Comparison of ENCODE assay signal across 1 cellular context in genomic region chr17:59154721-59155438, GRCh38.
TF ChIP-seq lines count a peak whose summit lies in the region.

Gene SKA2, minus strand, starts transcription at chr17:59155186. Its CDS starts 23 bp downstream, at chr17:59155163.

TF ChIP-seq in HEK293, 187 proteins besides CTCF, POLR2A, EP300 and RAD21 (continued from another document and continues in another):
- TF ChIP-seq PATZ1 (tag by site-specific recombination; IDR thresholded peaks at IDR 0.05) (peak; percentile 84), YY1 (tag by site-specific recombination; IDR thresholded peaks at IDR 0.05) (peak; percentile 94), ZBTB10 (tag by site-specific recombination; IDR thresholded peaks at IDR 0.05) (peak; percentile 49; the same call in 1 of the 2 replicates), ZNF18 (tag by site-specific recombination; IDR thresholded peaks at IDR 0.05) (peak; percentile 88), ZNF423 (tag by site-specific recombination; IDR thresholded peaks at IDR 0.05) (0 out of 2 replicates have a peak, but pooled peaks have one; percentile 49), ZIC2 (tag by site-specific recombination; IDR thresholded peaks at IDR 0.05) (0 out of 2 replicates have a peak, but pooled peaks have one; percentile 7), KLF17 (tag by site-specific recombination; IDR thresholded peaks at IDR 0.05) (peak; percentile 44; the same call in 1 of the 2 replicates), ZXDB (tag by site-specific recombination; IDR thresholded peaks at IDR 0.05) (peak; percentile 86), ZNF121 (tag by site-specific recombination; IDR thresholded peaks at IDR 0.05) (0 out of 2 replicates have a peak, but pooled peaks have one; percentile 14), PRDM10 (tag by site-specific recombination; IDR thresholded peaks at IDR 0.05) (peak; percentile 55), GLIS2 (tag by site-specific recombination; IDR thresholded peaks at IDR 0.05) (0 out of 2 replicates have a peak, but pooled peaks have one; percentile 7), ZNF580 (tag by site-specific recombination; IDR thresholded peaks at IDR 0.05) (peak; percentile 82; the same call in 1 of the 2 replicates), ZBTB1 (tag by site-specific recombination; IDR thresholded peaks at IDR 0.05) (no peak), ZNF416 (tag by site-specific recombination; IDR thresholded peaks at IDR 0.05) (no peak), ZNF157 (tag by site-specific recombination; IDR thresholded peaks at IDR 0.05) (no peak), EGR2 (tag by site-specific recombination; IDR thresholded peaks at IDR 0.05; ENCODE audit: low read depth) (0 out of 2 replicates have a peak, but pooled peaks have one; percentile 3), ZNF776 (tag by site-specific recombination; IDR thresholded peaks at IDR 0.05; ENCODE audit: borderline replicate concordance) (no peak), ZNF280C (tag by site-specific recombination; IDR thresholded peaks at IDR 0.05) (no peak), SP7 (tag by site-specific recombination; IDR thresholded peaks at IDR 0.05) (0 out of 2 replicates have a peak, but pooled peaks have one; percentile 77), ZBTB44 (tag by site-specific recombination; IDR thresholded peaks at IDR 0.05) (0 out of 2 replicates have a peak, but pooled peaks have one; percentile 4), IKZF3 (tag by site-specific recombination; IDR thresholded peaks at IDR 0.05) (peak; percentile 70), ZNF10 (tag by site-specific recombination; IDR thresholded peaks at IDR 0.05) (peak; percentile 50; the same call in 1 of the 2 replicates), KLF1 (tag by site-specific recombination; IDR thresholded peaks at IDR 0.05) (peak; percentile 81), INSM2 (tag by site-specific recombination; IDR thresholded peaks at IDR 0.05) (peak; percentile 91), ZNF639 (tag by site-specific recombination; IDR thresholded peaks at IDR 0.05) (peak; percentile 54), ZSCAN5A (tag by site-specific recombination; IDR thresholded peaks at IDR 0.05) (0 out of 2 replicates have a peak, but pooled peaks have one; percentile 53), ZNF398 (tag by site-specific recombination; IDR thresholded peaks at IDR 0.05) (no peak), GLIS1 (tag by site-specific recombination; IDR thresholded peaks at IDR 0.05) (peak; percentile 42; the same call in 1 of the 2 replicates), ZNF335 (tag by site-specific recombination; conservative IDR thresholded peaks at IDR 0.05) (peak; percentile 91), ZNF514 (tag by site-specific recombination; IDR thresholded peaks at IDR 0.05) (no peak)
